ENCODE assay signal across 20 cellular contexts in genomic region chr4:40458109-40458508, GRCh38.
DNase-seq lines count a peak whose midpoint lies in the region; ATAC-seq and TF ChIP-seq lines count a peak whose summit lies in the region.
"Had no signal": no experiment of that assay in that cellular context is flagged by ENCODE, and none has a peak within 500 bp of the region (broad histone marks: within the 10 kb centered on the region; RNA-seq: fewer than 3 reads in every experiment).

No MANE protein-coding gene starts in this region.

- CTCF ChIA-PET in PC-3 (lab: Charles Lee): no interaction called here

- no peaks in the 10 kb centered on the region for H3K27me3 ChIP-seq in PC-3 (ENCODE audit: low read length)
- H3K27me3 ChIP-seq: brain microvascular endothelial cell, upper lobe of left lung had no signal

- peak overlapping the region; percentile 50 for H3K4me2 ChIP-seq in PC-3 (ENCODE audit: low read length)

- H3K9me3 ChIP-seq in PC-3 (ENCODE audit: low read length): no peaks in the 10 kb centered on the region
- H3K9me3 ChIP-seq: BE2C, upper lobe of left lung had no signal

- H3K36me3 ChIP-seq in PC-3 (ENCODE audit: low read depth, low read length): no peaks in the 10 kb centered on the region
- H3K36me3 ChIP-seq: BE2C, brain microvascular endothelial cell, upper lobe of left lung had no signal

- no peaks in the 10 kb centered on the region for H3F3A ChIP-seq in PC-3 (ENCODE audit: low read length, unreplicated experiment)

- intact Hi-C loops in PC-3 (cut with micrococcal nuclease): loop anchor here (5.0 kb wide), 1 partner anchor 34 kb away; no protein-coding TSS in a partner anchor

- H3K9me2 ChIP-seq in PC-3 (replicated peaks; ENCODE audit: low read length): no peaks in the 10 kb centered on the region

- BruUV-seq in PC-3 (replicated peaks; lab: Mats Ljungman, UMichigan): no TSS peak

- POLR2A ChIA-PET in PC-3 (lab: Charles Lee; ENCODE audit: unreplicated experiment): no interaction called here

- H3K4me1 ChIP-seq in PC-3 (ENCODE audit: insufficient read depth, low read length): peaks cover 31% of the 10 kb centered on the region
- H3K4me1 ChIP-seq: BE2C had no signal

- H3K9ac ChIP-seq in PC-3 (ENCODE audit: low read length): peak overlapping the region; percentile 55
- H3K9ac ChIP-seq: GM23248 had no signal

- DNase-seq in PC-3 (peak; percentile 31), kidney tubule cell (ENCODE audit: low spot score) (peak; percentile 63), NCI-H146 treated with DMSO at 0.1 percent for 48 hours (lab: John Stamatoyannopoulos, UW; ENCODE audit: unreplicated experiment) (no peak), NCI-H187 treated with DMSO at 0.1 percent for 48 hours (lab: John Stamatoyannopoulos, UW) (no peak)
- DNase-seq: activated CD4-positive, CD25-positive, alpha-beta regulatory T cell treated with anti-CD3 and anti-CD28 coated beads, Interleukin-2, amount 50 U/mL, for 72 hours; activated naive CD8-positive, alpha-beta T cell treated with anti-CD3 and anti-CD28 coated beads, Interleukin-2, amount 10 ng/mL, durations not matched to agents 7 days and 5 days; BE2C; brain microvascular endothelial cell; COR-L47; GM23248; islet precursor cell; naive B cell; NCI-H146; stimulated activated CD4-positive, alpha-beta T cell treated with anti-CD3 and anti-CD28 coated beads, Interleukin-2, amount 100 ng/mL, for 24 hours; upper lobe of left lung had no signal

- no peaks in the 10 kb centered on the region for H3K79me2 ChIP-seq in PC-3 (ENCODE audit: low read length)

- peak; percentile 61 for ATAC-seq in GM18867 (IDR thresholded peaks at IDR 0.05; ENCODE audit: unreplicated experiment)
- ATAC-seq in PC-3: peak; percentile 48
- ATAC-seq in HG02852 (IDR thresholded peaks at IDR 0.05; ENCODE audit: unreplicated experiment): no peak
- ATAC-seq in GM18873 (IDR thresholded peaks at IDR 0.05; ENCODE audit: low FRiP score, unreplicated experiment): no peak

- H4K20me1 ChIP-seq in PC-3 (ENCODE audit: low read length): no peaks in the 10 kb centered on the region

- H3K4me3 ChIP-seq in PC-3 (ENCODE audit: low read length): no peak overlapping the region
- H3K4me3 ChIP-seq: coronary artery, GM23248, upper lobe of left lung had no signal

- no peak for TF ChIP-seq CTCF in PC-3 (conservative IDR thresholded peaks at IDR 0.05; ENCODE audit: low read depth, low read length)

- H3K27ac ChIP-seq in PC-3 (ENCODE audit: low read length): peak overlapping the region; percentile 88
- H3K27ac ChIP-seq: brain microvascular endothelial cell, coronary artery, GM23248, RWPE1 had no signal

- H2AFZ ChIP-seq in PC-3 (ENCODE audit: low read length): no peak overlapping the region
- H2AFZ ChIP-seq: GM23248 had no signal

Comparison
In these comparisons a context has a peak if more than half of its experiments do, and no peak if none do; other contexts are left out.
1. ATAC-seq: peak in GM18867 (single experiment) and PC-3 (single experiment); none in HG02852 (single experiment) and GM18873 (single experiment).
2. DNase-seq: peak in PC-3 (single experiment) and kidney tubule cell (single experiment); none in NCI-H146 treated with DMSO at 0.1 percent for 48 hours (single experiment) and NCI-H187 treated with DMSO at 0.1 percent for 48 hours (single experiment).